In genomic region chr3:173957646-173958045, GRCh38 we compare ENCODE assay signal across 20 cellular contexts.
A peak's percentile ranks its signal among the peaks of the same experiment; 100 is the strongest.
DNase-seq lines count a peak whose midpoint lies in the region; ATAC-seq, FAIRE-seq and TF ChIP-seq lines count a peak whose summit lies in the region.
"Had no signal": no experiment of that assay in that cellular context is flagged by ENCODE, and none has a peak within 500 bp of the region (broad histone marks: within the 10 kb centered on the region; RNA-seq: fewer than 3 reads in every experiment).

No MANE protein-coding gene starts in this region.

- no peak overlapping the region for H3K4me3 ChIP-seq in H1 (ENCODE audit: extremely low read depth in 1 of 4, insufficient read depth in 2 of 4, low read depth in 3 of 4, low read length in 4 of 4)
- no peak overlapping the region for H3K4me3 ChIP-seq in naive thymus-derived CD4-positive, alpha-beta T cell (ENCODE audit: low read length)
- H3K4me3 ChIP-seq: BLaER1 treated with 17β-estradiol and CSF1 and Interleukin-3, amounts not matched to agents 10 nM and 100 nM had no signal

- no peak overlapping the region for H2AFZ ChIP-seq in H1 (ENCODE audit: low read length)

- H3K18ac ChIP-seq in H1 (ENCODE audit: extremely low read depth, low read length), result no peak overlapping the region

- TF ChIP-seq RAD21 in H1 (IDR thresholded peaks at IDR 0.05 in 1 of 2, conservative IDR thresholded peaks at IDR 0.05 in 1 of 2; ENCODE audit: low read depth in 2 of 2, low read length in 2 of 2), result no peak

- H3K27ac ChIP-seq in H1 (ENCODE audit: low read depth, low read length), result no peak overlapping the region
- no peak overlapping the region for H3K27ac ChIP-seq in naive thymus-derived CD4-positive, alpha-beta T cell (ENCODE audit: low read depth, low read length)
- H3K27ac ChIP-seq: BLaER1 treated with 17β-estradiol and CSF1 and Interleukin-3, amounts not matched to agents 10 nM and 100 nM had no signal

- no peak overlapping the region for H3K4ac ChIP-seq in H1 (replicated peaks; ENCODE audit: insufficient read length, low read depth, low read length)

- H3K27me3 ChIP-seq in H1 (replicated peaks in 1 of 4; ENCODE audit: control insufficient read depth in 3 of 4, extremely low read depth in 1 of 4, insufficient read depth in 3 of 4, low read length in 3 of 4), result no peaks in the 10 kb centered on the region
- H3K27me3 ChIP-seq in naive thymus-derived CD4-positive, alpha-beta T cell (ENCODE audit: control insufficient read depth in 2 of 2, insufficient read depth in 2 of 2, low read length in 2 of 2), result no peaks in the 10 kb centered on the region
- H3K27me3 ChIP-seq: BLaER1 treated with 17β-estradiol and CSF1 and Interleukin-3, amounts not matched to agents 10 nM and 100 nM had no signal

- H2AK5ac ChIP-seq in H1 (ENCODE audit: low read depth, low read length), result peak overlapping the region; percentile 78; the same call in 1 of the 2 replicates

- no peak overlapping the region for H3K23ac ChIP-seq in H1 (ENCODE audit: insufficient read length)

- no peaks in the 10 kb centered on the region for H3K79me1 ChIP-seq in H1 (ENCODE audit: low read depth, low read length)

- no peak for TF ChIP-seq POLR2A in H1 (IDR thresholded peaks at IDR 0.05; ENCODE audit: control extremely low read depth in 1 of 2, low read depth in 2 of 2, low read length in 2 of 2)

- DNase-seq in cerebellar cortex (ENCODE audit: low spot score) (peak; percentile 94), H1 (ENCODE audit: low read depth in 1 of 2, low spot score in 2 of 2) (no peak), posterior cingulate gyrus (peak in 8 of 10 donors; percentile 24 to 91 (median 54)), NK-92 (lab: John Stamatoyannopoulos, UW; ENCODE audit: unreplicated experiment) (no peak), H4 (ENCODE audit: low spot score) (no peak)
- no peak for DNase-seq in naive thymus-derived CD4-positive, alpha-beta T cell
- no peak for DNase-seq in activated CD4-positive, alpha-beta T cell treated with anti-CD3 and anti-CD28 coated beads, Interleukin-2, amount 50 U/mL, for 48 hours
- DNase-seq: Calu3; CD8-positive, alpha-beta T cell; DMS79 treated with DMSO at 0.1 percent for 48 hours; H7; HFFc6; IMR-90 had no signal

- intact Hi-C loops in posterior cingulate gyrus (cut with DNase I), result no loop called here
- intact Hi-C loops in naive thymus-derived CD4-positive, alpha-beta T cell (cut with micrococcal nuclease), result no loop called here

- H2BK5ac ChIP-seq in H1 (ENCODE audit: low read depth, low read length), result no peak overlapping the region

- no peak overlapping the region for H3K9ac ChIP-seq in H1 (replicated peaks in 1 of 4; ENCODE audit: extremely low read depth in 1 of 4, low read depth in 3 of 4, low read length in 3 of 4)
- H3K9ac ChIP-seq: BLaER1 treated with 17β-estradiol and CSF1 and Interleukin-3, amounts not matched to agents 10 nM and 100 nM had no signal

- no peaks in the 10 kb centered on the region for H3K27me3 Mint-ChIP-seq in stimulated activated memory B cell treated with anti-CD40 and anti-IgM and Interleukin-4, amounts not matched to agents 10 μg/mL and 1 μg/mL and 100 μg/mL, for 72 hours
- no peaks in the 10 kb centered on the region for H3K27me3 Mint-ChIP-seq in naive thymus-derived CD4-positive, alpha-beta T cell
- H3K27me3 Mint-ChIP-seq: B cell had no signal

- no peak overlapping the region for H2BK20ac ChIP-seq in H1 (ENCODE audit: low read length)

- no peak for TF ChIP-seq CTCF in H1 (IDR thresholded peaks at IDR 0.05; ENCODE audit: control extremely low read depth in 1 of 3, insufficient read depth in 1 of 3, low read depth in 1 of 3, low read length in 3 of 3)

- no peak overlapping the region for H3K56ac ChIP-seq in H1 (replicated peaks; ENCODE audit: insufficient read length, low read depth, low read length)

- H3K4me2 ChIP-seq in H1 (ENCODE audit: insufficient read depth in 1 of 2, low read depth in 2 of 2, low read length in 2 of 2), result no peak overlapping the region
- H3K4me2 ChIP-seq: BLaER1 treated with 17β-estradiol and CSF1 and Interleukin-3, amounts not matched to agents 10 nM and 100 nM had no signal

- H4K91ac ChIP-seq in H1 (replicated peaks; ENCODE audit: insufficient read length, low read length), result no peak overlapping the region

- POLR2A ChIA-PET in H1 (lab: Charles Lee; ENCODE audit: partially characterized antibody), result no interaction called here
- POLR2A ChIA-PET in naive thymus-derived CD4-positive, alpha-beta T cell (lab: Charles Lee), result no interaction called here

- no peaks in the 10 kb centered on the region for H3K23me2 ChIP-seq in H1 (ENCODE audit: low read depth, low read length)

- TF ChIP-seq EP300 in H1 (IDR thresholded peaks at IDR 0.05; ENCODE audit: borderline replicate concordance in 1 of 2, low read depth in 2 of 2, low read length in 2 of 2), result no peak

- CTCF ChIA-PET in H1 (lab: Charles Lee; ENCODE audit: partially characterized antibody), result interaction anchor here (0.6 to 1.4 kb wide), 5 partner anchors 10 to 128 kb away, joined by 3 to 4 read pairs (median 3); no protein-coding TSS in a partner anchor
- CTCF ChIA-PET in naive thymus-derived CD4-positive, alpha-beta T cell (lab: Charles Lee), result no interaction called here

- no peaks in the 10 kb centered on the region for H3K36me3 ChIP-seq in H1 (ENCODE audit: control insufficient read depth in 2 of 4, insufficient read depth in 4 of 4, low read length in 3 of 4)
- H3K36me3 ChIP-seq in naive thymus-derived CD4-positive, alpha-beta T cell (ENCODE audit: control insufficient read depth in 2 of 3, insufficient read depth in 3 of 3, low read length in 3 of 3), result no peaks in the 10 kb centered on the region
- H3K36me3 ChIP-seq: BLaER1 treated with 17β-estradiol and CSF1 and Interleukin-3, amounts not matched to agents 10 nM and 100 nM had no signal

- no peaks in the 10 kb centered on the region for H3K4me1 Mint-ChIP-seq in stimulated activated memory B cell treated with anti-CD40 and anti-IgM and Interleukin-4, amounts not matched to agents 10 μg/mL and 1 μg/mL and 100 μg/mL, for 72 hours
- H3K4me1 Mint-ChIP-seq in naive thymus-derived CD4-positive, alpha-beta T cell, result no peaks in the 10 kb centered on the region
- H3K4me1 Mint-ChIP-seq: B cell had no signal

- H3K4me3 Mint-ChIP-seq in stimulated activated memory B cell treated with anti-CD40 and anti-IgM and Interleukin-4, amounts not matched to agents 10 μg/mL and 1 μg/mL and 100 μg/mL, for 72 hours, result no peak overlapping the region
- H3K4me3 Mint-ChIP-seq in naive thymus-derived CD4-positive, alpha-beta T cell, result no peak overlapping the region
- H3K4me3 Mint-ChIP-seq: B cell; CD8-positive, alpha-beta T cell; HFFc6 had no signal

- no peak overlapping the region for H3K27ac Mint-ChIP-seq in stimulated activated memory B cell treated with anti-CD40 and anti-IgM and Interleukin-4, amounts not matched to agents 10 μg/mL and 1 μg/mL and 100 μg/mL, for 72 hours
- no peak overlapping the region for H3K27ac Mint-ChIP-seq in naive thymus-derived CD4-positive, alpha-beta T cell
- H3K27ac Mint-ChIP-seq: B cell; CD8-positive, alpha-beta T cell; HFFc6 had no signal

- peak; percentile 24 for ATAC-seq in stimulated activated memory B cell treated with anti-CD40 and anti-IgM and Interleukin-4, amounts not matched to agents 10 μg/mL and 1 μg/mL and 100 μg/mL, for 72 hours
- ATAC-seq in naive thymus-derived CD4-positive, alpha-beta T cell, result no peak
- ATAC-seq: CD8-positive, alpha-beta T cell; HCT116 had no signal

- no peak overlapping the region for H2BK12ac ChIP-seq in H1 (ENCODE audit: low read depth, low read length)

- H4K20me1 ChIP-seq in H1 (replicated peaks in 1 of 2; ENCODE audit: control insufficient read depth in 1 of 2, insufficient read depth in 2 of 2, low read length in 2 of 2), result no peaks in the 10 kb centered on the region
- H4K20me1 ChIP-seq: BLaER1 treated with 17β-estradiol and CSF1 and Interleukin-3, amounts not matched to agents 10 nM and 100 nM had no signal

- H3K79me2 ChIP-seq in H1 (ENCODE audit: control insufficient read depth in 1 of 2, insufficient read depth in 2 of 2, low read length in 2 of 2), result no peaks in the 10 kb centered on the region

- no peak overlapping the region for H2BK120ac ChIP-seq in H1 (replicated peaks; ENCODE audit: low read depth, low read length)

- H4K5ac ChIP-seq in H1 (ENCODE audit: insufficient read length, low read depth, low read length), result no peak overlapping the region

- H3K4me1 ChIP-seq in H1 (replicated peaks in 1 of 4; ENCODE audit: control insufficient read depth in 3 of 4, insufficient read depth in 4 of 4, low read length in 3 of 4), result peaks cover 0 to 3% (median 0%) of the 10 kb centered on the region in 4 experiments; a peak in 1 of 7 replicates
- H3K4me1 ChIP-seq in naive thymus-derived CD4-positive, alpha-beta T cell (ENCODE audit: control insufficient read depth in 2 of 2, insufficient read depth in 2 of 2, low read length in 2 of 2), result no peaks in the 10 kb centered on the region
- H3K4me1 ChIP-seq: BLaER1 treated with 17β-estradiol and CSF1 and Interleukin-3, amounts not matched to agents 10 nM and 100 nM had no signal

- FAIRE-seq in H1 (lab: Jason Lieb, UNC), result no peak
- FAIRE-seq: GM12891, GM19239, HTR-8/SVneo had no signal

- no peak overlapping the region for H4K8ac ChIP-seq in H1 (ENCODE audit: extremely low read depth, insufficient read depth, low read length)

- H3K14ac ChIP-seq in H1 (ENCODE audit: insufficient read length), result no peak overlapping the region

- 94% methylated on average over 4 of the region's 4 CpGs; no CpG with 5 or more reads in 1 of the 2 experiments for WGBS in H1 (ENCODE audit: extremely low coverage in 1 of 2, insufficient coverage in 1 of 2, insufficient read length in 1 of 2, insufficient replicate concordance in 2 of 2, low coverage in 1 of 2, low lambda C conversion rate in 2 of 2, missing lambda C conversion rate in 1 of 2), 2 experiments

- H3K9me3 ChIP-seq in H1 (ENCODE audit: insufficient read depth in 2 of 2, low read depth in 1 of 2, low read length in 1 of 2), result peaks cover 12 to 17% of the 10 kb centered on the region in 2 experiments
- H3K9me3 ChIP-seq in naive thymus-derived CD4-positive, alpha-beta T cell (ENCODE audit: control insufficient read depth in 2 of 3, low read length in 3 of 3), result no peaks in the 10 kb centered on the region

- H2BK15ac ChIP-seq in H1 (ENCODE audit: low read length), result no peak overlapping the region

- H3K36me3 Mint-ChIP-seq in stimulated activated memory B cell treated with anti-CD40 and anti-IgM and Interleukin-4, amounts not matched to agents 10 μg/mL and 1 μg/mL and 100 μg/mL, for 72 hours, result no peaks in the 10 kb centered on the region
- no peaks in the 10 kb centered on the region for H3K36me3 Mint-ChIP-seq in naive thymus-derived CD4-positive, alpha-beta T cell
- H3K36me3 Mint-ChIP-seq: CD8-positive, alpha-beta T cell had no signal

- H3K9me3 Mint-ChIP-seq in stimulated activated memory B cell treated with anti-CD40 and anti-IgM and Interleukin-4, amounts not matched to agents 10 μg/mL and 1 μg/mL and 100 μg/mL, for 72 hours, result no peaks in the 10 kb centered on the region
- peaks cover 0 to 4% (median 0%) of the 10 kb centered on the region in 11 donors for H3K9me3 Mint-ChIP-seq in naive thymus-derived CD4-positive, alpha-beta T cell
- H3K9me3 Mint-ChIP-seq: CD8-positive, alpha-beta T cell; HFFc6 had no signal

TF ChIP-seq in H1, 55 proteins besides CTCF, POLR2A, EP300 and RAD21 (continues in another document):
- TF ChIP-seq SUZ12 (IDR thresholded peaks at IDR 0.05; ENCODE audit: low read length) (no peak), SIRT6 (IDR thresholded peaks at IDR 0.05; ENCODE audit: low read length) (no peak), TEAD4 (IDR thresholded peaks at IDR 0.05; ENCODE audit: low read depth, low read length) (no peak)

Comparison
In these comparisons a context has a peak if more than half of its experiments do, and no peak if none do; other contexts are left out.
1. DNase-seq: peak in cerebellar cortex (single experiment) and posterior cingulate gyrus (8 of 10); none in H1 (0 of 2), NK-92 (single experiment), H4 (single experiment), naive thymus-derived CD4-positive, alpha-beta T cell (0 of 9) and activated CD4-positive, alpha-beta T cell treated with anti-CD3 and anti-CD28 coated beads, Interleukin-2, amount 50 U/mL, for 48 hours (0 of 2).